8 cellular contexts compared by ENCODE assay signal in the genomic region with DNA sequence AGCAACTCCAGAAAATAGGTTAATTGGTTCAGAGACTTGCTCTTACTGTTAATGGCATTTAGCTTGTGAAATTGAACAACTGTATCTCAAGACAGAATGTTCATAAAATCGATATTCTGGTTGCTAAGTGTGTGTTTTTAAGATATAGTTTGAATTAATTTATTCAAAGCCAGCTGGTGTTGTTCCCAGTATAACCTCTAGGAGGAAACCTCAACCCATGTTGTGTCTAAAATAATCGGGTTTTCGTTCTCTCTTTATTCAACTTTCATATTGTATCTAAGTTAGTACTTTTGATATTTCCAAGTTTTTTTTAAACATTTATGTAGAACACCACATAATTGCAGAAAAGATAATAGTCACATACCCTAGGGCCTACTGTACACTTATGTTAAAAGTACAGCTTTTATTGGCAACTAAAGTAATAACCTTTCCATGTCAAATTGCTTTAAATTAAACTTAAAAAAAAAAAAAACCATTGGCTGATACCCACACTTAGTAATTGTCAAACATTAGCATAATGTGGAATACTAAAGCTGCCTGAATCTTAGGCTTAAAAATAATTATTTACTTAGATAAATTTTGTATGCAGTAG.
DNase-seq lines count a peak whose midpoint lies in the region; ATAC-seq and TF ChIP-seq lines count a peak whose summit lies in the region.

No MANE protein-coding gene starts in this region.

- no peaks in the 10 kb centered on the region for H3K36me3 Mint-ChIP-seq in activated naive CD8-positive, alpha-beta T cell treated with anti-CD3 and anti-CD28 coated beads for 36 hours

- WGBS in right cardiac atrium, result 11% methylated on average over 3 of the region's 3 CpGs
- WGBS in spleen, 5 donors, result 15 to 26% (median 22%) methylated on average over 3 of the region's 3 CpGs

- no peaks in the 10 kb centered on the region for H3K4me1 Mint-ChIP-seq in activated naive CD8-positive, alpha-beta T cell treated with anti-CD3 and anti-CD28 coated beads for 36 hours

- no peak overlapping the region for H3K4me3 Mint-ChIP-seq in activated naive CD8-positive, alpha-beta T cell treated with anti-CD3 and anti-CD28 coated beads for 36 hours

- no peak for DNase-seq in left ventricle myocardium inferior
- DNase-seq in right cardiac atrium, result no peak
- peak; percentile 39 for DNase-seq in NAMALWA (ENCODE audit: low spot score)
- peak; percentile 30 for DNase-seq in epidermal melanocyte (ENCODE audit: insufficient read length, low spot score)
- no peak for DNase-seq in spleen
- DNase-seq in effector memory CD4-positive, alpha-beta T cell, result no peak
- DNase-seq in activated naive CD8-positive, alpha-beta T cell treated with anti-CD3 and anti-CD28 coated beads for 36 hours, result no peak
- no peak for DNase-seq in NCI-H2107 treated with DMSO at 0.1 percent for 48 hours (lab: John Stamatoyannopoulos, UW; ENCODE audit: unreplicated experiment)

- H3K36me3 ChIP-seq in left ventricle myocardium inferior (no peaks in the 10 kb centered on the region), spleen (no peaks in the 10 kb centered on the region)
- no peaks in the 10 kb centered on the region for H3K36me3 ChIP-seq in effector memory CD4-positive, alpha-beta T cell (ENCODE audit: control insufficient read depth, insufficient read depth, low read length)

- H3K4me1 ChIP-seq in left ventricle myocardium inferior, result no peaks in the 10 kb centered on the region
- H3K4me1 ChIP-seq in right cardiac atrium (ENCODE audit: control insufficient read depth, insufficient read depth, low read length), result no peaks in the 10 kb centered on the region
- H3K4me1 ChIP-seq in spleen, result no peaks in the 10 kb centered on the region
- no peaks in the 10 kb centered on the region for H3K4me1 ChIP-seq in effector memory CD4-positive, alpha-beta T cell (ENCODE audit: control insufficient read depth, insufficient read depth, low read length, poor library complexity, severe bottlenecking)

- no peak overlapping the region for H3K27ac Mint-ChIP-seq in activated naive CD8-positive, alpha-beta T cell treated with anti-CD3 and anti-CD28 coated beads for 36 hours

- no peaks in the 10 kb centered on the region for H3K9me3 Mint-ChIP-seq in activated naive CD8-positive, alpha-beta T cell treated with anti-CD3 and anti-CD28 coated beads for 36 hours

- peaks cover 11% of the 10 kb centered on the region for H3K27me3 Mint-ChIP-seq in activated naive CD8-positive, alpha-beta T cell treated with anti-CD3 and anti-CD28 coated beads for 36 hours

- intact Hi-C loops in left ventricle myocardium inferior (cut with micrococcal nuclease), result no loop called here
- intact Hi-C loops in right cardiac atrium (cut with DNase I), result loop anchor here in 1 of 4 donors (10.0 kb wide), 1 partner anchor 264 kb away; no protein-coding TSS in a partner anchor
- intact Hi-C loops in spleen (cut with DNase I; ENCODE audit: low total_unique reads), result no loop called here

- no peak for TF ChIP-seq POLR2A in spleen (IDR thresholded peaks at IDR 0.05)

- ATAC-seq in right cardiac atrium, result no peak

- H3K4me3 ChIP-seq in left ventricle myocardium inferior (no peak overlapping the region), right cardiac atrium (ENCODE audit: low read length) (no peak overlapping the region), spleen (no peak overlapping the region)
- no peak overlapping the region for H3K4me3 ChIP-seq in effector memory CD4-positive, alpha-beta T cell (ENCODE audit: insufficient read depth, low read depth, low read length, poor library complexity, severe bottlenecking)

- peaks cover 13% of the 10 kb centered on the region for H3K27me3 ChIP-seq in left ventricle myocardium inferior (ENCODE audit: low read depth)
- H3K27me3 ChIP-seq in right cardiac atrium (ENCODE audit: control insufficient read depth, insufficient read depth), result no peaks in the 10 kb centered on the region
- H3K27me3 ChIP-seq in spleen (replicated peaks in 1 of 7), result no peaks in the 10 kb centered on the region
- H3K27me3 ChIP-seq in effector memory CD4-positive, alpha-beta T cell (replicated peaks; ENCODE audit: control insufficient read depth, insufficient read depth, low read length, poor library complexity, severe bottlenecking), result no peaks in the 10 kb centered on the region

- TF ChIP-seq CTCF in left ventricle myocardium inferior (IDR thresholded peaks at IDR 0.05; ENCODE audit: borderline replicate concordance) (peak; percentile 74), spleen (IDR thresholded peaks at IDR 0.05 in 8 of 11, conservative IDR thresholded peaks at IDR 0.05 in 3 of 11) (peak in 7 of 11 experiments; percentile 20 to 56 (median 38))

- H3K9me3 ChIP-seq in left ventricle myocardium inferior (replicated peaks) (no peaks in the 10 kb centered on the region), right cardiac atrium (ENCODE audit: control insufficient read depth, low read length) (no peaks in the 10 kb centered on the region), spleen (no peaks in the 10 kb centered on the region)
- H3K9me3 ChIP-seq in effector memory CD4-positive, alpha-beta T cell (ENCODE audit: control insufficient read depth, low read length), result no peaks in the 10 kb centered on the region

- H3K27ac ChIP-seq in left ventricle myocardium inferior (replicated peaks) (no peak overlapping the region), right cardiac atrium (ENCODE audit: low read length) (no peak overlapping the region), spleen (no peak overlapping the region)
- no peak overlapping the region for H3K27ac ChIP-seq in effector memory CD4-positive, alpha-beta T cell (ENCODE audit: insufficient read depth, low read length, poor library complexity, severe bottlenecking)

Comparison
In these comparisons a context has a peak if more than half of its experiments do, and no peak if none do; other contexts are left out.
1. DNase-seq: peak in NAMALWA (single experiment) and epidermal melanocyte (single experiment); none in left ventricle myocardium inferior (single experiment), right cardiac atrium (0 of 3), spleen (single experiment), effector memory CD4-positive, alpha-beta T cell (0 of 3), activated naive CD8-positive, alpha-beta T cell treated with anti-CD3 and anti-CD28 coated beads for 36 hours (single experiment) and NCI-H2107 treated with DMSO at 0.1 percent for 48 hours (single experiment).